In genomic region chr2:218754201-218754600, GRCh38 we compare ENCODE assay signal across 28 cellular contexts. TPM values are rescaled to one million over a fixed set of nuclear protein-coding genes. Genes with fewer than 3 reads are reported as not detected.
"Had no signal": no experiment of that assay in that cellular context is flagged by ENCODE, and none has a peak within 500 bp of the region (broad histone marks: within the 10 kb centered on the region; RNA-seq: fewer than 3 reads in every experiment).

No MANE protein-coding gene starts in this region.

- H3K27ac ChIP-seq: esophagus muscularis mucosa, foreskin keratinocyte, heart left ventricle, skin epidermis, thyroid gland, upper lobe of left lung had no signal

- H3K27me3 ChIP-seq: dorsolateral prefrontal cortex, esophagus muscularis mucosa, foreskin keratinocyte, heart left ventricle, thyroid gland, upper lobe of left lung had no signal

- H3K9me3 Mint-ChIP-seq: activated B cell treated with CpG ODN at 0.5 μM for 24 hours; activated CD8-positive, alpha-beta T cell treated with anti-CD3 and anti-CD28 coated beads for 36 hours; activated naive CD4-positive, alpha-beta T cell treated with anti-CD3 and anti-CD28 coated beads, Interleukin-2, amount 50 U/mL, for 24 hours; activated T-helper 2 cell treated with anti-CD3 and anti-CD28 coated beads, Interferon-gamma antibody, Interleukin-2, Interleukin-4, amounts not matched to agents 10 μg/mL and 5 μg/mL and 100 μg/mL, durations not matched to agents 14 hours and 24 hours and 36 hours; immature natural killer cell; naive thymus-derived CD4-positive, alpha-beta T cell; stimulated activated effector memory CD8-positive, alpha-beta T cell treated with anti-CD3 and anti-CD28 coated beads, Interleukin-12 subunit alpha, Interleukin-12 subunit beta, amount 100 ng/mL, for 72 hours; stimulated activated naive CD8-positive, alpha-beta T cell treated with anti-CD3 and anti-CD28 coated beads, Interleukin-15, Interleukin-2, amounts not matched to agents 100 ng/mL and 50 ng/mL, for 24 hours; T-helper 2 cell treated with Interferon-gamma antibody and Interleukin-4, amounts not matched to agents 5 μg/mL and 100 μg/mL, for 36 hours had no signal

- H3K4me1 ChIP-seq: foreskin keratinocyte, thyroid gland had no signal

- H3K4me3 Mint-ChIP-seq: activated B cell treated with CpG ODN at 0.5 μM for 24 hours; activated CD8-positive, alpha-beta memory T cell treated with anti-CD3 and anti-CD28 coated beads, Interleukin-2, amount 10 ng/mL, durations not matched to agents 7 days and 5 days; activated CD8-positive, alpha-beta T cell treated with anti-CD3 and anti-CD28 coated beads for 36 hours; activated naive CD4-positive, alpha-beta T cell treated with anti-CD3 and anti-CD28 coated beads, Interleukin-2, amount 50 U/mL, for 24 hours; immature natural killer cell; naive thymus-derived CD4-positive, alpha-beta T cell; stimulated activated effector memory CD8-positive, alpha-beta T cell treated with anti-CD3 and anti-CD28 coated beads, Interleukin-12 subunit alpha, Interleukin-12 subunit beta, amount 100 ng/mL, for 72 hours; stimulated activated naive CD8-positive, alpha-beta T cell treated with anti-CD3 and anti-CD28 coated beads, Interleukin-15, Interleukin-2, amounts not matched to agents 100 ng/mL and 50 ng/mL, for 24 hours; T-helper 2 cell treated with Interferon-gamma antibody and Interleukin-4, amounts not matched to agents 5 μg/mL and 100 μg/mL, for 36 hours had no signal

- H3K9me3 ChIP-seq: esophagus muscularis mucosa, heart left ventricle, thyroid gland, upper lobe of left lung had no signal

- DNase-seq: activated B cell treated with CpG ODN at 0.5 μM for 24 hours; activated CD4-positive, alpha-beta T cell treated with anti-CD3 and anti-CD28 coated beads, Interleukin-2, amount 50 U/mL, for 1 hour; activated CD8-positive, alpha-beta memory T cell treated with anti-CD3 and anti-CD28 coated beads, Interleukin-2, amount 10 ng/mL, durations not matched to agents 7 days and 5 days; activated CD8-positive, alpha-beta T cell treated with anti-CD3 and anti-CD28 coated beads for 36 hours; activated T-cell treated with anti-CD3 and anti-CD28 coated beads, Interleukin-2, amount 50 U/mL, for 48 hours; dorsolateral prefrontal cortex; effector memory CD4-positive, alpha-beta T cell; foreskin keratinocyte; heart left ventricle; immature natural killer cell; kidney; mammary epithelial cell; naive thymus-derived CD4-positive, alpha-beta T cell; posterior cingulate gyrus; stimulated activated CD4-positive, alpha-beta T cell treated with anti-CD3 and anti-CD28 coated beads, Interleukin-12 subunit alpha, Interleukin-12 subunit beta, amount 100 ng/mL, for 4 hours; stimulated activated CD4-positive, alpha-beta T cell treated with anti-CD3 and anti-CD28 coated beads, Interleukin-4, amount 100 ng/mL, for 24 hours; T-helper 1 cell had no signal

- H3K4me3 ChIP-seq: dorsolateral prefrontal cortex, esophagus muscularis mucosa, heart left ventricle, skin epidermis, thyroid gland, upper lobe of left lung had no signal

- H3K27me3 Mint-ChIP-seq: activated B cell treated with CpG ODN at 0.5 μM for 24 hours; activated CD8-positive, alpha-beta memory T cell treated with anti-CD3 and anti-CD28 coated beads, Interleukin-2, amount 10 ng/mL, durations not matched to agents 7 days and 5 days; activated CD8-positive, alpha-beta T cell treated with anti-CD3 and anti-CD28 coated beads for 36 hours; activated naive CD4-positive, alpha-beta T cell treated with anti-CD3 and anti-CD28 coated beads, Interleukin-2, amount 50 U/mL, for 24 hours; naive thymus-derived CD4-positive, alpha-beta T cell; stimulated activated naive CD8-positive, alpha-beta T cell treated with anti-CD3 and anti-CD28 coated beads, Interleukin-15, Interleukin-2, amounts not matched to agents 100 ng/mL and 50 ng/mL, for 24 hours had no signal

- H3K4me1 Mint-ChIP-seq: activated B cell treated with CpG ODN at 0.5 μM for 24 hours; activated naive CD4-positive, alpha-beta T cell treated with anti-CD3 and anti-CD28 coated beads, Interleukin-2, amount 50 U/mL, for 24 hours; immature natural killer cell; stimulated activated effector memory CD8-positive, alpha-beta T cell treated with anti-CD3 and anti-CD28 coated beads, Interleukin-12 subunit alpha, Interleukin-12 subunit beta, amount 100 ng/mL, for 72 hours had no signal

- H3K27ac Mint-ChIP-seq: activated B cell treated with CpG ODN at 0.5 μM for 24 hours; activated CD8-positive, alpha-beta memory T cell treated with anti-CD3 and anti-CD28 coated beads, Interleukin-2, amount 10 ng/mL, durations not matched to agents 7 days and 5 days; activated CD8-positive, alpha-beta T cell treated with anti-CD3 and anti-CD28 coated beads for 36 hours; activated naive CD4-positive, alpha-beta T cell treated with anti-CD3 and anti-CD28 coated beads, Interleukin-2, amount 50 U/mL, for 24 hours; activated T-helper 2 cell treated with anti-CD3 and anti-CD28 coated beads, Interferon-gamma antibody, Interleukin-2, Interleukin-4, amounts not matched to agents 10 μg/mL and 5 μg/mL and 100 μg/mL, durations not matched to agents 14 hours and 24 hours and 36 hours; immature natural killer cell; stimulated activated effector memory CD8-positive, alpha-beta T cell treated with anti-CD3 and anti-CD28 coated beads, Interleukin-12 subunit alpha, Interleukin-12 subunit beta, amount 100 ng/mL, for 72 hours; stimulated activated naive CD8-positive, alpha-beta T cell treated with anti-CD3 and anti-CD28 coated beads, Interleukin-15, Interleukin-2, amounts not matched to agents 100 ng/mL and 50 ng/mL, for 24 hours; T-helper 2 cell treated with Interferon-gamma antibody and Interleukin-4, amounts not matched to agents 5 μg/mL and 100 μg/mL, for 36 hours had no signal

- ATAC-seq: activated CD8-positive, alpha-beta memory T cell treated with anti-CD3 and anti-CD28 coated beads, Interleukin-2, amount 10 ng/mL, durations not matched to agents 7 days and 5 days; activated CD8-positive, alpha-beta T cell treated with anti-CD3 and anti-CD28 coated beads for 36 hours; foreskin keratinocyte; heart left ventricle; naive thymus-derived CD4-positive, alpha-beta T cell; sciatic nerve; stimulated activated effector memory CD8-positive, alpha-beta T cell treated with anti-CD3 and anti-CD28 coated beads, Interleukin-12 subunit alpha, Interleukin-12 subunit beta, amount 100 ng/mL, for 72 hours had no signal

RNA-seq across cellular contexts. Expression of gene CYP27A1, which starts 27.7 kb away (rescaled TPM):
- total RNA-seq: activated CD8-positive, alpha-beta memory T cell treated with anti-CD3 and anti-CD28 coated beads, Interleukin-2, amount 10 ng/mL, durations not matched to agents 7 days and 5 days; activated T-helper 2 cell treated with anti-CD3 and anti-CD28 coated beads, Interferon-gamma antibody, Interleukin-2, Interleukin-4, amounts not matched to agents 10 μg/mL and 5 μg/mL and 100 μg/mL, durations not matched to agents 14 hours and 24 hours and 36 hours had no signal
- polyA plus RNA-seq: neural cell had no signal
